In the genomic region with DNA sequence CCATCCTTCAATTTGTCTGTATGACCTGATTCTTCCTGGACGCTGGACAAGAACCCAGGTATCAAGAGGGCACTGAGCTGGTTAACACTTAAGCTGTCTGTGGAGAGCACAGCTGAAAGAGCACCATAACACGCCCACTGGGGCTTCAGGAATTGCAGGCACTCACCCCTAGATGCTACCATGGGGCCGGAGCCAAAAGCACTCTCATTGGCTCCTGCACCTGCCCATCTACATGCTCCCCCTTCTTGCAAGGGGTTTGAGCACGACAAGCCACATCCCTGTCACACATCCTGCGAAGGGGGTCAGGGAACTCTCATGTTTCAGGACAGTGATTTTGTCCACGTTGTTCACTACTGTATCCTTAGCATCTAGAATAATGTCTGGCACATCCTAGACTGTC, we compare ENCODE assay signal across 23 cellular contexts. TPM values are rescaled to one million over a fixed set of nuclear protein-coding genes. Genes with fewer than 3 reads are reported as not detected.
DNase-seq lines count a peak whose midpoint lies in the region; ATAC-seq and TF ChIP-seq lines count a peak whose summit lies in the region.
"Had no signal": no experiment of that assay in that cellular context is flagged by ENCODE, and none has a peak within 500 bp of the region (broad histone marks: within the 10 kb centered on the region; RNA-seq: fewer than 3 reads in every experiment).

No MANE protein-coding gene starts in this region.

- POLR2A ChIA-PET in activated CD8-positive, alpha-beta T cell treated with anti-CD3 and anti-CD28 coated beads for 36 hours (lab: Charles Lee) = no interaction called here
- POLR2A ChIA-PET in activated CD8-positive, alpha-beta T cell treated with anti-CD3 and anti-CD28 coated beads, Interleukin-2, amount 10 ng/mL, durations not matched to agents 7 days and 5 days (lab: Charles Lee) = no interaction called here

- H3K36me3 ChIP-seq in heart right ventricle (no peaks in the 10 kb centered on the region), lower lobe of right lung (no peaks in the 10 kb centered on the region)
- H3K36me3 ChIP-seq: gastrocnemius medialis, Peyer's patch, SJSA1, transverse colon had no signal

- H3K4me1 Mint-ChIP-seq in activated CD8-positive, alpha-beta T cell treated with anti-CD3 and anti-CD28 coated beads for 36 hours (ENCODE audit: low read depth) = no peaks in the 10 kb centered on the region
- no peaks in the 10 kb centered on the region for H3K4me1 Mint-ChIP-seq in activated CD8-positive, alpha-beta T cell treated with anti-CD3 and anti-CD28 coated beads, Interleukin-2, amount 10 ng/mL, durations not matched to agents 7 days and 5 days (ENCODE audit: low read depth)
- H3K4me1 Mint-ChIP-seq: B cell, IgD-negative memory B cell had no signal

- ATAC-seq in activated CD8-positive, alpha-beta T cell treated with anti-CD3 and anti-CD28 coated beads for 36 hours = no peak
- no peak for ATAC-seq in activated CD8-positive, alpha-beta T cell treated with anti-CD3 and anti-CD28 coated beads, Interleukin-2, amount 10 ng/mL, durations not matched to agents 7 days and 5 days
- ATAC-seq in heart right ventricle (no peak), lower lobe of right lung (no peak)

- peaks cover 0 to 2% (median 0%) of the 10 kb centered on the region in 9 donors for H3K4me1 ChIP-seq in heart right ventricle
- H3K4me1 ChIP-seq in lower lobe of right lung = peaks cover under 1% of the 10 kb centered on the region
- H3K4me1 ChIP-seq: gastrocnemius medialis, Peyer's patch, SJSA1, transverse colon had no signal

- no peak overlapping the region for H3K4me3 ChIP-seq in heart right ventricle
- no peak overlapping the region for H3K4me3 ChIP-seq in lower lobe of right lung
- H3K4me3 ChIP-seq: coronary artery, gastrocnemius medialis, Peyer's patch, SJSA1, transverse colon had no signal

- intact Hi-C loops in activated CD8-positive, alpha-beta T cell treated with anti-CD3 and anti-CD28 coated beads for 36 hours (cut with micrococcal nuclease) = no loop called here
- intact Hi-C loops in heart right ventricle (cut with DNase I) (no loop called here), lower lobe of right lung (cut with DNase I) (no loop called here)

- no peak for TF ChIP-seq CTCF in activated CD8-positive, alpha-beta T cell treated with anti-CD3 and anti-CD28 coated beads for 36 hours (IDR thresholded peaks at IDR 0.05)
- TF ChIP-seq CTCF in heart right ventricle (IDR thresholded peaks at IDR 0.05) (no peak), lower lobe of right lung (IDR thresholded peaks at IDR 0.05) (no peak)

- peaks cover 12% of the 10 kb centered on the region for H3K27me3 Mint-ChIP-seq in activated CD8-positive, alpha-beta T cell treated with anti-CD3 and anti-CD28 coated beads for 36 hours
- peaks cover 16% of the 10 kb centered on the region for H3K27me3 Mint-ChIP-seq in activated CD8-positive, alpha-beta T cell treated with anti-CD3 and anti-CD28 coated beads, Interleukin-2, amount 10 ng/mL, durations not matched to agents 7 days and 5 days (ENCODE audit: low read depth)

- DNase-seq in activated CD8-positive, alpha-beta T cell treated with anti-CD3 and anti-CD28 coated beads for 36 hours = peak; percentile 2
- no peak for DNase-seq in activated CD8-positive, alpha-beta T cell treated with anti-CD3 and anti-CD28 coated beads, Interleukin-2, amount 10 ng/mL, durations not matched to agents 7 days and 5 days
- peak; percentile 2 for DNase-seq in RPMI7951 (ENCODE audit: low read depth)
- peak; percentile 69 for DNase-seq in iPS DF 19.7 (ENCODE audit: low read depth, low spot score)
- no peak for DNase-seq in heart right ventricle
- DNase-seq in NCI-H2171 (lab: John Stamatoyannopoulos, UW) = no peak
- DNase-seq in C1 segment of cervical spinal cord (lab: John Stamatoyannopoulos, UW) = no peak
- DNase-seq in lower lobe of right lung = no peak
- DNase-seq: activated naive CD4-positive, alpha-beta T cell treated with anti-CD3 and anti-CD28 coated beads for 36 hours; activated T-cell treated with anti-CD3 and anti-CD28 coated beads, Interleukin-2, amount 50 U/mL, for 48 hours; DMS53; gastrocnemius medialis; NCI-H1417 treated with DMSO at 0.1 percent for 48 hours; NCI-H2107; occipital lobe; Peyer's patch; stimulated activated CD8-positive, alpha-beta memory T cell treated with anti-CD3 and anti-CD28 coated beads, Interleukin-4, amount 100 ng/mL, for 48 hours; transverse colon had no signal

- H3K27ac Mint-ChIP-seq in activated CD8-positive, alpha-beta T cell treated with anti-CD3 and anti-CD28 coated beads for 36 hours = no peak overlapping the region
- H3K27ac Mint-ChIP-seq in activated CD8-positive, alpha-beta T cell treated with anti-CD3 and anti-CD28 coated beads, Interleukin-2, amount 10 ng/mL, durations not matched to agents 7 days and 5 days = no peak overlapping the region
- H3K27ac Mint-ChIP-seq: activated naive CD4-positive, alpha-beta T cell treated with anti-CD3 and anti-CD28 coated beads for 36 hours; B cell; IgD-negative memory B cell; T-helper 1 cell treated with Interleukin-12 subunit alpha and Interleukin-12 subunit beta and Interleukin-4 antibody, amounts not matched to agents 30 μg/mL and 1 μg/mL, for 36 hours had no signal

- peaks cover 0 to 5% (median 0%) of the 10 kb centered on the region in 11 donors for H3K9me3 ChIP-seq in heart right ventricle
- H3K9me3 ChIP-seq in lower lobe of right lung = no peaks in the 10 kb centered on the region
- H3K9me3 ChIP-seq: gastrocnemius medialis, Peyer's patch, SJSA1, transverse colon had no signal

- CTCF ChIA-PET in activated CD8-positive, alpha-beta T cell treated with anti-CD3 and anti-CD28 coated beads for 36 hours (lab: Charles Lee) = no interaction called here
- CTCF ChIA-PET in activated CD8-positive, alpha-beta T cell treated with anti-CD3 and anti-CD28 coated beads, Interleukin-2, amount 10 ng/mL, durations not matched to agents 7 days and 5 days (lab: Charles Lee) = no interaction called here

- no peak overlapping the region for H3K27ac ChIP-seq in heart right ventricle
- H3K27ac ChIP-seq in lower lobe of right lung = no peak overlapping the region
- H3K27ac ChIP-seq: coronary artery, gastrocnemius medialis, Peyer's patch, SJSA1, transverse colon had no signal

- WGBS in heart right ventricle, 2 donors = 48% methylated on average over 6 of the region's 6 CpGs

- H3K36me3 Mint-ChIP-seq in activated CD8-positive, alpha-beta T cell treated with anti-CD3 and anti-CD28 coated beads for 36 hours (ENCODE audit: low read depth) = no peaks in the 10 kb centered on the region
- no peaks in the 10 kb centered on the region for H3K36me3 Mint-ChIP-seq in activated CD8-positive, alpha-beta T cell treated with anti-CD3 and anti-CD28 coated beads, Interleukin-2, amount 10 ng/mL, durations not matched to agents 7 days and 5 days (ENCODE audit: low read depth)

- H3K9me3 Mint-ChIP-seq in activated CD8-positive, alpha-beta T cell treated with anti-CD3 and anti-CD28 coated beads for 36 hours = no peaks in the 10 kb centered on the region
- no peaks in the 10 kb centered on the region for H3K9me3 Mint-ChIP-seq in activated CD8-positive, alpha-beta T cell treated with anti-CD3 and anti-CD28 coated beads, Interleukin-2, amount 10 ng/mL, durations not matched to agents 7 days and 5 days (ENCODE audit: insufficient read depth)
- H3K9me3 Mint-ChIP-seq: activated naive CD4-positive, alpha-beta T cell treated with anti-CD3 and anti-CD28 coated beads for 36 hours; T-helper 1 cell treated with Interleukin-12 subunit alpha and Interleukin-12 subunit beta and Interleukin-4 antibody, amounts not matched to agents 30 μg/mL and 1 μg/mL, for 36 hours had no signal

- no peaks in the 10 kb centered on the region for H3K27me3 ChIP-seq in heart right ventricle
- no peaks in the 10 kb centered on the region for H3K27me3 ChIP-seq in lower lobe of right lung (ENCODE audit: low read depth)
- H3K27me3 ChIP-seq: Peyer's patch had no signal

- no peak overlapping the region for H3K4me3 Mint-ChIP-seq in activated CD8-positive, alpha-beta T cell treated with anti-CD3 and anti-CD28 coated beads for 36 hours
- no peak overlapping the region for H3K4me3 Mint-ChIP-seq in activated CD8-positive, alpha-beta T cell treated with anti-CD3 and anti-CD28 coated beads, Interleukin-2, amount 10 ng/mL, durations not matched to agents 7 days and 5 days
- H3K4me3 Mint-ChIP-seq: activated naive CD4-positive, alpha-beta T cell treated with anti-CD3 and anti-CD28 coated beads for 36 hours; B cell; IgD-negative memory B cell; T-helper 1 cell treated with Interleukin-12 subunit alpha and Interleukin-12 subunit beta and Interleukin-4 antibody, amounts not matched to agents 30 μg/mL and 1 μg/mL, for 36 hours had no signal

RNA-seq across cellular contexts. Expression of a gene that starts 35.1 kb away (rescaled TPM):
- total RNA-seq in activated CD8-positive, alpha-beta T cell treated with anti-CD3 and anti-CD28 coated beads for 36 hours = 10 to 100 TPM; 51.7 to 54.9 TPM
- 10 to 100 TPM; 38.3 to 38.5 TPM for total RNA-seq in activated CD8-positive, alpha-beta T cell treated with anti-CD3 and anti-CD28 coated beads, Interleukin-2, amount 10 ng/mL, durations not matched to agents 7 days and 5 days
- 10.1 and 15.0 TPM in 2 replicates for total RNA-seq in RPMI7951 (2014; rRNA removed; shearing (Covaris generic))
- total RNA-seq in heart right ventricle (10 to 100 TPM; 24.6 to 33.8 (median 28.8) TPM), lower lobe of right lung (66.5 TPM)
- polyA plus RNA-seq in heart right ventricle = 10 to 100 TPM; 10.7 to 15.9 TPM

RNA-seq across cellular contexts. Expression of a gene that starts 49.8 kb away (rescaled TPM):
- 10 to 100 TPM; 78.1 to 88.6 TPM for total RNA-seq in activated CD8-positive, alpha-beta T cell treated with anti-CD3 and anti-CD28 coated beads for 36 hours
- total RNA-seq in activated CD8-positive, alpha-beta T cell treated with anti-CD3 and anti-CD28 coated beads, Interleukin-2, amount 10 ng/mL, durations not matched to agents 7 days and 5 days = 10 to 100 TPM; 55.7 to 56.3 TPM
- total RNA-seq in RPMI7951 (2014; rRNA removed; shearing (Covaris generic)) = 5.0 and 17.6 TPM in 2 replicates
- total RNA-seq in heart right ventricle (100 to 1,000 TPM; 137 to 271 (median 211) TPM), lower lobe of right lung (67.1 TPM)
- polyA plus RNA-seq in heart right ventricle = 10 to 100 TPM; 10.2 to 37.6 TPM

Comparison
In these comparisons a context has a peak if more than half of its experiments do, and no peak if none do; other contexts are left out.
1. DNase-seq: peak in activated CD8-positive, alpha-beta T cell treated with anti-CD3 and anti-CD28 coated beads for 36 hours (single experiment), RPMI7951 (single experiment) and iPS DF 19.7 (single experiment); none in activated CD8-positive, alpha-beta T cell treated with anti-CD3 and anti-CD28 coated beads, Interleukin-2, amount 10 ng/mL, durations not matched to agents 7 days and 5 days (single experiment), heart right ventricle (0 of 2), NCI-H2171 (single experiment), C1 segment of cervical spinal cord (0 of 14) and lower lobe of right lung (single experiment).